In genomic region chr14:93115069-93115919, GRCh38 we compare ENCODE assay signal across 1 cellular context.
TF ChIP-seq lines count a peak whose summit lies in the region.

No MANE protein-coding gene starts in this region.

TF ChIP-seq in HepG2, 621 proteins besides CTCF, POLR2A, EP300 and RAD21 (continued from another document and continues in another):
- TF ChIP-seq, protein P1, sequence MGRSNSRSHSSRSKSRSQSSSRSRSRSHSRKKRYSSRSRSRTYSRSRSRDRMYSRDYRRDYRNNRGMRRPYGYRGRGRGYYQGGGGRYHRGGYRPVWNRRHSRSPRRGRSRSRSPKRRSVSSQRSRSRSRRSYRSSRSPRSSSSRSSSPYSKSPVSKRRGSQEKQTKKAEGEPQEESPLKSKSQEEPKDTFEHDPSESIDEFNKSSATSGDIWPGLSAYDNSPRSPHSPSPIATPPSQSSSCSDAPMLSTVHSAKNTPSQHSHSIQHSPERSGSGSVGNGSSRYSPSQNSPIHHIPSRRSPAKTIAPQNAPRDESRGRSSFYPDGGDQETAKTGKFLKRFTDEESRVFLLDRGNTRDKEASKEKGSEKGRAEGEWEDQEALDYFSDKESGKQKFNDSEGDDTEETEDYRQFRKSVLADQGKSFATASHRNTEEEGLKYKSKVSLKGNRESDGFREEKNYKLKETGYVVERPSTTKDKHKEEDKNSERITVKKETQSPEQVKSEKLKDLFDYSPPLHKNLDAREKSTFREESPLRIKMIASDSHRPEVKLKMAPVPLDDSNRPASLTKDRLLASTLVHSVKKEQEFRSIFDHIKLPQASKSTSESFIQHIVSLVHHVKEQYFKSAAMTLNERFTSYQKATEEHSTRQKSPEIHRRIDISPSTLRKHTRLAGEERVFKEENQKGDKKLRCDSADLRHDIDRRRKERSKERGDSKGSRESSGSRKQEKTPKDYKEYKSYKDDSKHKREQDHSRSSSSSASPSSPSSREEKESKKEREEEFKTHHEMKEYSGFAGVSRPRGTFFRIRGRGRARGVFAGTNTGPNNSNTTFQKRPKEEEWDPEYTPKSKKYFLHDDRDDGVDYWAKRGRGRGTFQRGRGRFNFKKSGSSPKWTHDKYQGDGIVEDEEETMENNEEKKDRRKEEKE (IDR thresholded peaks at IDR 0.05), result no peak
- TF ChIP-seq KMT2B (CRISPR knock-in tag; IDR thresholded peaks at IDR 0.05) (no peak), CCDC6 (CRISPR knock-in tag; IDR thresholded peaks at IDR 0.05) (no peak), BORCS8-MEF2B (CRISPR knock-in tag; IDR thresholded peaks at IDR 0.05) (no peak), ZNF589 (CRISPR knock-in tag; conservative IDR thresholded peaks at IDR 0.05) (no peak), MAFK (conservative IDR thresholded peaks at IDR 0.05 in 1 of 2, IDR thresholded peaks at IDR 0.05 in 1 of 2; ENCODE audit: low read length in 2 of 2) (no peak), ZNF619 (CRISPR knock-in tag; IDR thresholded peaks at IDR 0.05) (no peak), FOXP4 (CRISPR knock-in tag; IDR thresholded peaks at IDR 0.05) (no peak), ZNF468 (CRISPR knock-in tag; IDR thresholded peaks at IDR 0.05) (no peak), MYC (CRISPR knock-in tag; IDR thresholded peaks at IDR 0.05; ENCODE audit: borderline replicate concordance) (peak; percentile 24; the same call in 1 of the 2 replicates), RFX3 (CRISPR knock-in tag; IDR thresholded peaks at IDR 0.05) (no peak), ZNF263 (CRISPR knock-in tag; IDR thresholded peaks at IDR 0.05) (0 out of 2 replicates have a peak, but pooled peaks have one; percentile 36), SAP130 (CRISPR knock-in tag; IDR thresholded peaks at IDR 0.05; ENCODE audit: low read depth) (peak; percentile 50), ARID3A (IDR thresholded peaks at IDR 0.05; ENCODE audit: low read depth, low read length) (no peak), ELF4 (CRISPR knock-in tag; IDR thresholded peaks at IDR 0.05; ENCODE audit: borderline replicate concordance) (no peak), THAP9 (CRISPR knock-in tag; IDR thresholded peaks at IDR 0.05; ENCODE audit: borderline replicate concordance) (no peak), SMAD3 (CRISPR knock-in tag; IDR thresholded peaks at IDR 0.05) (no peak), GATAD2A (CRISPR knock-in tag; IDR thresholded peaks at IDR 0.05) (no peak), ZNF484 (CRISPR knock-in tag; IDR thresholded peaks at IDR 0.05; ENCODE audit: borderline replicate concordance, low read depth) (no peak), ATM (IDR thresholded peaks at IDR 0.05; ENCODE audit: borderline replicate concordance) (no peak), ASH2L (IDR thresholded peaks at IDR 0.05; ENCODE audit: insufficient read length, low read depth, low read length) (peak; percentile 67), ZNF770 (CRISPR knock-in tag; IDR thresholded peaks at IDR 0.05) (no peak), ZNF616 (CRISPR knock-in tag; IDR thresholded peaks at IDR 0.05; ENCODE audit: low read depth) (no peak), ZNF646 (CRISPR knock-in tag; IDR thresholded peaks at IDR 0.05) (no peak), BHLHE40 (IDR thresholded peaks at IDR 0.05; ENCODE audit: low read length) (no peak)
- TF ChIP-seq, protein P2, sequence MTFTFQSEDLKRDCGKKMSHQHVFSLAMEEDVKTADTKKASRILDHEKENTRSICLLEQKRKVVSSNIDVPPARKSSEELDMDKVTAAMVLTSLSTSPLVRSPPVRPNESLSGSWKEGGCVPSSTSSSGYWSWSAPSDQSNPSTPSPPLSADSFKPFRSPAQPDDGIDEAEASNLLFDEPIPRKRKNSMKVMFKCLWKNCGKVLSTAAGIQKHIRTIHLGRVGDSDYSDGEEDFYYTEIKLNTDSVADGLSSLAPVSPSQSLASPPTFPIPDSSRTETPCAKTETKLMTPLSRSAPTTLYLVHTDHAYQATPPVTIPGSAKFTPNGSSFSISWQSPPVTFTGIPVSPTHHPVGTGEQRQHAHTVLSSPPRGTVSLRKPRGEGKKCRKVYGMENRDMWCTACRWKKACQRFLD (CRISPR knock-in tag; IDR thresholded peaks at IDR 0.05; ENCODE audit: borderline replicate concordance), result no peak
- TF ChIP-seq, protein P3, sequence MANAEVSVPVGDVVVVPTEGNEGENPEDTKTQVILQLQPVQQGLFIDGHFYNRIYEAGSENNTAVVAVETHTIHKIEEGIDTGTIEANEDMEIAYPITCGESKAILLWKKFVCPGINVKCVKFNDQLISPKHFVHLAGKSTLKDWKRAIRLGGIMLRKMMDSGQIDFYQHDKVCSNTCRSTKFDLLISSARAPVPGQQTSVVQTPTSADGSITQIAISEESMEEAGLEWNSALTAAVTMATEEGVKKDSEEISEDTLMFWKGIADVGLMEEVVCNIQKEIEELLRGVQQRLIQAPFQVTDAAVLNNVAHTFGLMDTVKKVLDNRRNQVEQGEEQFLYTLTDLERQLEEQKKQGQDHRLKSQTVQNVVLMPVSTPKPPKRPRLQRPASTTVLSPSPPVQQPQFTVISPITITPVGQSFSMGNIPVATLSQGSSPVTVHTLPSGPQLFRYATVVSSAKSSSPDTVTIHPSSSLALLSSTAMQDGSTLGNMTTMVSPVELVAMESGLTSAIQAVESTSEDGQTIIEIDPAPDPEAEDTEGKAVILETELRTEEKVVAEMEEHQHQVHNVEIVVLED (CRISPR knock-in tag; IDR thresholded peaks at IDR 0.05; ENCODE audit: borderline replicate concordance), result no peak
- TF ChIP-seq, protein P4, sequence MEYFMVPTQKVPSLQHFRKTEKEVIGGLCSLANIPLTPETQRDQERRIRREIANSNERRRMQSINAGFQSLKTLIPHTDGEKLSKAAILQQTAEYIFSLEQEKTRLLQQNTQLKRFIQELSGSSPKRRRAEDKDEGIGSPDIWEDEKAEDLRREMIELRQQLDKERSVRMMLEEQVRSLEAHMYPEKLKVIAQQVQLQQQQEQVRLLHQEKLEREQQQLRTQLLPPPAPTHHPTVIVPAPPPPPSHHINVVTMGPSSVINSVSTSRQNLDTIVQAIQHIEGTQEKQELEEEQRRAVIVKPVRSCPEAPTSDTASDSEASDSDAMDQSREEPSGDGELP (IDR thresholded peaks at IDR 0.05; ENCODE audit: borderline replicate concordance, low read depth), result no peak
- TF ChIP-seq, protein P5, sequence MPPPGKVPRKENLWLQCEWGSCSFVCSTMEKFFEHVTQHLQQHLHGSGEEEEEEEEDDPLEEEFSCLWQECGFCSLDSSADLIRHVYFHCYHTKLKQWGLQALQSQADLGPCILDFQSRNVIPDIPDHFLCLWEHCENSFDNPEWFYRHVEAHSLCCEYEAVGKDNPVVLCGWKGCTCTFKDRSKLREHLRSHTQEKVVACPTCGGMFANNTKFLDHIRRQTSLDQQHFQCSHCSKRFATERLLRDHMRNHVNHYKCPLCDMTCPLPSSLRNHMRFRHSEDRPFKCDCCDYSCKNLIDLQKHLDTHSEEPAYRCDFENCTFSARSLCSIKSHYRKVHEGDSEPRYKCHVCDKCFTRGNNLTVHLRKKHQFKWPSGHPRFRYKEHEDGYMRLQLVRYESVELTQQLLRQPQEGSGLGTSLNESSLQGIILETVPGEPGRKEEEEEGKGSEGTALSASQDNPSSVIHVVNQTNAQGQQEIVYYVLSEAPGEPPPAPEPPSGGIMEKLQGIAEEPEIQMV (CRISPR knock-in tag; IDR thresholded peaks at IDR 0.05; ENCODE audit: low read depth), result no peak
